ENCODE assay signal across 1 cellular context in the genomic region with DNA sequence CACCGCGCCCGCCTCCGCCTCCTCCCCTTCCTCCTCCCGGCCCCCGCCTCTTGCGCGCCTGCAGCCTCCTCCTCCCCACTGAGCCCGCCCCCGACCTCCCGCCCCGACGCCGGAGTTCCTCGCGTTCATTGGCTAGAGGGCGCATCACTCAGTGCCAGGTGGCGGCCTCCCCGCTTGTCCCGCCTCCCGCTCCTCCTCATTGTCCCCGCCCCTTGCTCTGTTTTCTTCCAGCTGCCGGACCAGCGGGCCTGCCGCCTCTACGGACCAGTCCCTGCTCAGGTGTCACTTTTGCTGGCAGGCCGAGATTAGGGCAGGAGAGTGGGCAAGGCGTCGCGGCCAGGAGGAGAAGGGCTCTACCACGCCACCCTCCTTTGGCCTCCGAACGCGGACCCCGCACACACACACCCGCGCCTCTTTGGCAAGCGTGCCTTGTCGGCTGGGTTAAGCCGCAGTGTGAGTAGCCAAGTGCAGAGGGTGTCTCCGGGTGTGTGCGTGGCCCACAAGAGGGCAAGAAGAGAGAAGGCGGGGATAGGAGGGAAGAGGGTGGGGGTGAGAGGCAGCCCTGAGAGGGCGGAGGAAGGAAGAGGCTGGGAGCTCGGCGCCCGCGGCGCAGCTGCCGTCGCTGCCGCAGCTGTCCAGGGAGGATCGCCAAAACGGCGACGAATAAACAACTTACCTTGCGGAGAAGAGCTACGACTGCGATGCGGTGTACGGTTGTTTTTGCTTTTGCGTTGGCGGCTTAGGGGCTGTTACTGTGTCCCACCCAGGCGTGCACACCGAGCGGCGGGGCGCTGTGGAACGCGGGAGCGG.
TF ChIP-seq lines count a peak whose summit lies in the region.

No MANE protein-coding gene starts in this region.

TF ChIP-seq in K562, 482 proteins besides CTCF, POLR2A, EP300 and RAD21 (continued from another document and continues in another):
- TF ChIP-seq, protein P1, sequence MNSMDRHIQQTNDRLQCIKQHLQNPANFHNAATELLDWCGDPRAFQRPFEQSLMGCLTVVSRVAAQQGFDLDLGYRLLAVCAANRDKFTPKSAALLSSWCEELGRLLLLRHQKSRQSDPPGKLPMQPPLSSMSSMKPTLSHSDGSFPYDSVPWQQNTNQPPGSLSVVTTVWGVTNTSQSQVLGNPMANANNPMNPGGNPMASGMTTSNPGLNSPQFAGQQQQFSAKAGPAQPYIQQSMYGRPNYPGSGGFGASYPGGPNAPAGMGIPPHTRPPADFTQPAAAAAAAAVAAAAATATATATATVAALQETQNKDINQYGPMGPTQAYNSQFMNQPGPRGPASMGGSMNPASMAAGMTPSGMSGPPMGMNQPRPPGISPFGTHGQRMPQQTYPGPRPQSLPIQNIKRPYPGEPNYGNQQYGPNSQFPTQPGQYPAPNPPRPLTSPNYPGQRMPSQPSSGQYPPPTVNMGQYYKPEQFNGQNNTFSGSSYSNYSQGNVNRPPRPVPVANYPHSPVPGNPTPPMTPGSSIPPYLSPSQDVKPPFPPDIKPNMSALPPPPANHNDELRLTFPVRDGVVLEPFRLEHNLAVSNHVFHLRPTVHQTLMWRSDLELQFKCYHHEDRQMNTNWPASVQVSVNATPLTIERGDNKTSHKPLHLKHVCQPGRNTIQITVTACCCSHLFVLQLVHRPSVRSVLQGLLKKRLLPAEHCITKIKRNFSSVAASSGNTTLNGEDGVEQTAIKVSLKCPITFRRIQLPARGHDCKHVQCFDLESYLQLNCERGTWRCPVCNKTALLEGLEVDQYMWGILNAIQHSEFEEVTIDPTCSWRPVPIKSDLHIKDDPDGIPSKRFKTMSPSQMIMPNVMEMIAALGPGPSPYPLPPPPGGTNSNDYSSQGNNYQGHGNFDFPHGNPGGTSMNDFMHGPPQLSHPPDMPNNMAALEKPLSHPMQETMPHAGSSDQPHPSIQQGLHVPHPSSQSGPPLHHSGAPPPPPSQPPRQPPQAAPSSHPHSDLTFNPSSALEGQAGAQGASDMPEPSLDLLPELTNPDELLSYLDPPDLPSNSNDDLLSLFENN (IDR thresholded peaks at IDR 0.05; ENCODE audit: low read depth in 2 of 2, low read length in 2 of 2) = no peak
- TF ChIP-seq SREBF2 (CRISPR knock-in tag; IDR thresholded peaks at IDR 0.05) = no peak
- peak; percentile 69; the same call in 1 of the 2 replicates for TF ChIP-seq L3MBTL2 (IDR thresholded peaks at IDR 0.05)
- no peak for TF ChIP-seq TSC22D4 (tag; IDR thresholded peaks at IDR 0.05)
- 0 out of 2 replicates have a peak, but pooled peaks have one; percentile 14 for TF ChIP-seq ARID1B (IDR thresholded peaks at IDR 0.05)
- TF ChIP-seq, protein P2, sequence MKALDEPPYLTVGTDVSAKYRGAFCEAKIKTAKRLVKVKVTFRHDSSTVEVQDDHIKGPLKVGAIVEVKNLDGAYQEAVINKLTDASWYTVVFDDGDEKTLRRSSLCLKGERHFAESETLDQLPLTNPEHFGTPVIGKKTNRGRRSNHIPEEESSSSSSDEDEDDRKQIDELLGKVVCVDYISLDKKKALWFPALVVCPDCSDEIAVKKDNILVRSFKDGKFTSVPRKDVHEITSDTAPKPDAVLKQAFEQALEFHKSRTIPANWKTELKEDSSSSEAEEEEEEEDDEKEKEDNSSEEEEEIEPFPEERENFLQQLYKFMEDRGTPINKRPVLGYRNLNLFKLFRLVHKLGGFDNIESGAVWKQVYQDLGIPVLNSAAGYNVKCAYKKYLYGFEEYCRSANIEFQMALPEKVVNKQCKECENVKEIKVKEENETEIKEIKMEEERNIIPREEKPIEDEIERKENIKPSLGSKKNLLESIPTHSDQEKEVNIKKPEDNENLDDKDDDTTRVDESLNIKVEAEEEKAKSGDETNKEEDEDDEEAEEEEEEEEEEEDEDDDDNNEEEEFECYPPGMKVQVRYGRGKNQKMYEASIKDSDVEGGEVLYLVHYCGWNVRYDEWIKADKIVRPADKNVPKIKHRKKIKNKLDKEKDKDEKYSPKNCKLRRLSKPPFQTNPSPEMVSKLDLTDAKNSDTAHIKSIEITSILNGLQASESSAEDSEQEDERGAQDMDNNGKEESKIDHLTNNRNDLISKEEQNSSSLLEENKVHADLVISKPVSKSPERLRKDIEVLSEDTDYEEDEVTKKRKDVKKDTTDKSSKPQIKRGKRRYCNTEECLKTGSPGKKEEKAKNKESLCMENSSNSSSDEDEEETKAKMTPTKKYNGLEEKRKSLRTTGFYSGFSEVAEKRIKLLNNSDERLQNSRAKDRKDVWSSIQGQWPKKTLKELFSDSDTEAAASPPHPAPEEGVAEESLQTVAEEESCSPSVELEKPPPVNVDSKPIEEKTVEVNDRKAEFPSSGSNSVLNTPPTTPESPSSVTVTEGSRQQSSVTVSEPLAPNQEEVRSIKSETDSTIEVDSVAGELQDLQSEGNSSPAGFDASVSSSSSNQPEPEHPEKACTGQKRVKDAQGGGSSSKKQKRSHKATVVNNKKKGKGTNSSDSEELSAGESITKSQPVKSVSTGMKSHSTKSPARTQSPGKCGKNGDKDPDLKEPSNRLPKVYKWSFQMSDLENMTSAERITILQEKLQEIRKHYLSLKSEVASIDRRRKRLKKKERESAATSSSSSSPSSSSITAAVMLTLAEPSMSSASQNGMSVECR (CRISPR knock-in tag; IDR thresholded peaks at IDR 0.05) = peak; percentile 50
- peak; percentile 26 for TF ChIP-seq NEUROD1 (IDR thresholded peaks at IDR 0.05; ENCODE audit: borderline replicate concordance, low read depth, low read length, partially characterized antibody)
- no peak for TF ChIP-seq ZNF436 (CRISPR knock-in tag; IDR thresholded peaks at IDR 0.05)
- no peak for TF ChIP-seq XRCC4 (IDR thresholded peaks at IDR 0.05; ENCODE audit: extremely low read depth, insufficient read depth, insufficient read length)
- peak; percentile 54 to 60 for TF ChIP-seq NRF1 (conservative IDR thresholded peaks at IDR 0.05 in 1 of 2, IDR thresholded peaks at IDR 0.05 in 1 of 2)
- TF ChIP-seq, protein P3, sequence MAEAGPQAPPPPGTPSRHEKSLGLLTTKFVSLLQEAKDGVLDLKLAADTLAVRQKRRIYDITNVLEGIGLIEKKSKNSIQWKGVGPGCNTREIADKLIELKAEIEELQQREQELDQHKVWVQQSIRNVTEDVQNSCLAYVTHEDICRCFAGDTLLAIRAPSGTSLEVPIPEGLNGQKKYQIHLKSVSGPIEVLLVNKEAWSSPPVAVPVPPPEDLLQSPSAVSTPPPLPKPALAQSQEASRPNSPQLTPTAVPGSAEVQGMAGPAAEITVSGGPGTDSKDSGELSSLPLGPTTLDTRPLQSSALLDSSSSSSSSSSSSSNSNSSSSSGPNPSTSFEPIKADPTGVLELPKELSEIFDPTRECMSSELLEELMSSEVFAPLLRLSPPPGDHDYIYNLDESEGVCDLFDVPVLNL (CRISPR knock-in tag; IDR thresholded peaks at IDR 0.05; ENCODE audit: low read depth) = peak; percentile 57; the same call in 1 of the 2 replicates
- TF ChIP-seq, protein P4, sequence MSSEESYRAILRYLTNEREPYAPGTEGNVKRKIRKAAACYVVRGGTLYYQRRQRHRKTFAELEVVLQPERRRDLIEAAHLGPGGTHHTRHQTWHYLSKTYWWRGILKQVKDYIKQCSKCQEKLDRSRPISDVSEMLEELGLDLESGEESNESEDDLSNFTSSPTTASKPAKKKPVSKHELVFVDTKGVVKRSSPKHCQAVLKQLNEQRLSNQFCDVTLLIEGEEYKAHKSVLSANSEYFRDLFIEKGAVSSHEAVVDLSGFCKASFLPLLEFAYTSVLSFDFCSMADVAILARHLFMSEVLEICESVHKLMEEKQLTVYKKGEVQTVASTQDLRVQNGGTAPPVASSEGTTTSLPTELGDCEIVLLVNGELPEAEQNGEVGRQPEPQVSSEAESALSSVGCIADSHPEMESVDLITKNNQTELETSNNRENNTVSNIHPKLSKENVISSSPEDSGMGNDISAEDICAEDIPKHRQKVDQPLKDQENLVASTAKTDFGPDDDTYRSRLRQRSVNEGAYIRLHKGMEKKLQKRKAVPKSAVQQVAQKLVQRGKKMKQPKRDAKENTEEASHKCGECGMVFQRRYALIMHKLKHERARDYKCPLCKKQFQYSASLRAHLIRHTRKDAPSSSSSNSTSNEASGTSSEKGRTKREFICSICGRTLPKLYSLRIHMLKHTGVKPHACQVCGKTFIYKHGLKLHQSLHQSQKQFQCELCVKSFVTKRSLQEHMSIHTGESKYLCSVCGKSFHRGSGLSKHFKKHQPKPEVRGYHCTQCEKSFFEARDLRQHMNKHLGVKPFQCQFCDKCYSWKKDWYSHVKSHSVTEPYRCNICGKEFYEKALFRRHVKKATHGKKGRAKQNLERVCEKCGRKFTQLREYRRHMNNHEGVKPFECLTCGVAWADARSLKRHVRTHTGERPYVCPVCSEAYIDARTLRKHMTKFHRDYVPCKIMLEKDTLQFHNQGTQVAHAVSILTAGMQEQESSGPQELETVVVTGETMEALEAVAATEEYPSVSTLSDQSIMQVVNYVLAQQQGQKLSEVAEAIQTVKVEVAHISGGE (CRISPR knock-in tag; IDR thresholded peaks at IDR 0.05) = no peak
- TF ChIP-seq KDM5B (IDR thresholded peaks at IDR 0.05; ENCODE audit: insufficient replicate concordance, low read depth, low read length) = peak; percentile 8
- TF ChIP-seq PHF8 (IDR thresholded peaks at IDR 0.05; ENCODE audit: borderline replicate concordance, low read length) = peak; percentile 65; the same call in 1 of the 2 replicates
- TF ChIP-seq, protein P5, sequence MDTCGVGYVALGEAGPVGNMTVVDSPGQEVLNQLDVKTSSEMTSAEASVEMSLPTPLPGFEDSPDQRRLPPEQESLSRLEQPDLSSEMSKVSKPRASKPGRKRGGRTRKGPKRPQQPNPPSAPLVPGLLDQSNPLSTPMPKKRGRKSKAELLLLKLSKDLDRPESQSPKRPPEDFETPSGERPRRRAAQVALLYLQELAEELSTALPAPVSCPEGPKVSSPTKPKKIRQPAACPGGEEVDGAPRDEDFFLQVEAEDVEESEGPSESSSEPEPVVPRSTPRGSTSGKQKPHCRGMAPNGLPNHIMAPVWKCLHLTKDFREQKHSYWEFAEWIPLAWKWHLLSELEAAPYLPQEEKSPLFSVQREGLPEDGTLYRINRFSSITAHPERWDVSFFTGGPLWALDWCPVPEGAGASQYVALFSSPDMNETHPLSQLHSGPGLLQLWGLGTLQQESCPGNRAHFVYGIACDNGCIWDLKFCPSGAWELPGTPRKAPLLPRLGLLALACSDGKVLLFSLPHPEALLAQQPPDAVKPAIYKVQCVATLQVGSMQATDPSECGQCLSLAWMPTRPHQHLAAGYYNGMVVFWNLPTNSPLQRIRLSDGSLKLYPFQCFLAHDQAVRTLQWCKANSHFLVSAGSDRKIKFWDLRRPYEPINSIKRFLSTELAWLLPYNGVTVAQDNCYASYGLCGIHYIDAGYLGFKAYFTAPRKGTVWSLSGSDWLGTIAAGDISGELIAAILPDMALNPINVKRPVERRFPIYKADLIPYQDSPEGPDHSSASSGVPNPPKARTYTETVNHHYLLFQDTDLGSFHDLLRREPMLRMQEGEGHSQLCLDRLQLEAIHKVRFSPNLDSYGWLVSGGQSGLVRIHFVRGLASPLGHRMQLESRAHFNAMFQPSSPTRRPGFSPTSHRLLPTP (IDR thresholded peaks at IDR 0.05; ENCODE audit: borderline replicate concordance, extremely low read depth, insufficient read length) = no peak
- no peak for TF ChIP-seq POLR3G (IDR thresholded peaks at IDR 0.05; ENCODE audit: extremely low read depth, insufficient read length, insufficient replicate concordance)
- no peak for TF ChIP-seq FOXJ3 (CRISPR knock-in tag; IDR thresholded peaks at IDR 0.05)
- peak; percentile 84 for TF ChIP-seq ZFX (CRISPR knock-in tag; IDR thresholded peaks at IDR 0.05)
